In genomic region chr1:161165742-161166668, GRCh38 we compare ENCODE assay signal across 7 cellular contexts. TPM values are rescaled to one million over a fixed set of nuclear protein-coding genes. Genes with fewer than 3 reads are reported as not detected.
DNase-seq lines count a peak whose midpoint lies in the region; ATAC-seq and TF ChIP-seq lines count a peak whose summit lies in the region.

PPOX (plus strand) TSS chr1:161166426; CDS start chr1:161166848, 422 bp downstream.

- H3K9me2 ChIP-seq in hepatocyte (replicated peaks; ENCODE audit: insufficient read depth), result no peaks in the 10 kb centered on the region

- peaks cover 6% of the 10 kb centered on the region for H3K79me2 ChIP-seq in hepatocyte

- H3K4me3 ChIP-seq in astrocyte of the cerebellum (ENCODE audit: low read depth, low read length), result peak within 1 kb of the TSS; percentile 83
- H3K4me3 ChIP-seq in hepatocyte, result peak within 1 kb of the TSS; percentile 47

- peaks cover 11% of the 10 kb centered on the region for H3K4me1 ChIP-seq in hepatocyte (ENCODE audit: insufficient read depth)

- peak within 1 kb of the TSS; percentile 74 for H2AFZ ChIP-seq in hepatocyte

- in situ Hi-C loops in astrocyte of the cerebellum (cut with HindIII; ENCODE audit: low sequenced_read_pairs), result no loop called here

- no peaks in the 10 kb centered on the region for H4K20me1 ChIP-seq in hepatocyte (ENCODE audit: insufficient read depth, poor library complexity, severe bottlenecking)

- no peaks in the 10 kb centered on the region for H3K9me3 ChIP-seq in hepatocyte (ENCODE audit: low read depth)

- no peaks in the 10 kb centered on the region for H3K27me3 ChIP-seq in hepatocyte

- WGBS in hepatocyte (ENCODE audit: low lambda C conversion rate, missing lambda C conversion rate), result 1% methylated on average over 54 of the region's 54 CpGs

- peak within 1 kb of the TSS; percentile 85 for H3K27ac ChIP-seq in hepatocyte

- H3K36me3 ChIP-seq in hepatocyte (replicated peaks; ENCODE audit: insufficient read depth, low read depth), result no peaks in the 10 kb centered on the region

- H3K4me2 ChIP-seq in hepatocyte, result peak within 1 kb of the TSS; percentile 74

- DNase-seq in NCI-H2029 treated with DMSO at 0.1 percent for 48 hours (lab: John Stamatoyannopoulos, UW) (peak; percentile 95), T-helper 9 cell (peak; percentile 84), astrocyte of the cerebellum (ENCODE audit: low read depth) (peak; percentile 97), hepatocyte (ENCODE audit: low spot score) (peak; percentile 98), retina (peak; percentile 95)

- ATAC-seq in GM18508 (IDR thresholded peaks at IDR 0.05; ENCODE audit: insufficient read depth, unreplicated experiment) (peak; percentile 84), HG03025 (IDR thresholded peaks at IDR 0.05; ENCODE audit: low FRiP score, unreplicated experiment) (peak; percentile 92)

- peak; percentile 68 for TF ChIP-seq CTCF in astrocyte of the cerebellum (IDR thresholded peaks at IDR 0.05; ENCODE audit: low read depth, low read length, missing control alignments)
- peak; percentile 50 for TF ChIP-seq CTCF in hepatocyte (IDR thresholded peaks at IDR 0.05; ENCODE audit: poor library complexity)

RNA-seq across cellular contexts. Expression of gene PPOX, which starts in this region (rescaled TPM):
- 11.2 and 18.3 TPM in 2 replicates for total RNA-seq in hepatocyte
- 30.7 and 31.6 TPM in 2 replicates for polyA plus RNA-seq in hepatocyte

Comparison
In these comparisons a context has a peak if more than half of its experiments do, and no peak if none do; other contexts are left out.
1. Peak in every context shown above with its lines: DNase-seq, ATAC-seq, H3K4me3 ChIP-seq and H3K27ac ChIP-seq.